17 cellular contexts compared by ENCODE assay signal in genomic region chr2:215683295-215683694, GRCh38.
DNase-seq lines count a peak whose midpoint lies in the region; ATAC-seq and TF ChIP-seq lines count a peak whose summit lies in the region.
"Had no signal": no experiment of that assay in that cellular context is flagged by ENCODE, and none has a peak within 500 bp of the region (broad histone marks: within the 10 kb centered on the region; RNA-seq: fewer than 3 reads in every experiment).

No MANE protein-coding gene starts in this region.

- no peak overlapping the region for H2AFZ ChIP-seq in trophoblast cell (ENCODE audit: insufficient read depth, low read length, poor library complexity)

- peak overlapping the region; percentile 68 for H3K27ac ChIP-seq in trophoblast cell (ENCODE audit: low read depth, low read length)
- H3K27ac ChIP-seq: C4-2B had no signal

- peak overlapping the region; percentile 10 for H2BK5ac ChIP-seq in trophoblast cell (ENCODE audit: low read depth, low read length, poor library complexity)

- no peak overlapping the region for H3K4me3 Mint-ChIP-seq in CD14-positive monocyte
- H3K4me3 Mint-ChIP-seq in Calu3 (ENCODE audit: low read depth, unreplicated experiment) = no peak overlapping the region
- H3K4me3 Mint-ChIP-seq: CD4-positive, alpha-beta memory T cell; HFFc6 had no signal

- no peak overlapping the region for H3K4ac ChIP-seq in trophoblast cell (ENCODE audit: low read depth, low read length)

- H3K9ac ChIP-seq in trophoblast cell (ENCODE audit: low read length) = no peak overlapping the region

- WGBS in trophoblast cell (ENCODE audit: extremely low coverage, insufficient coverage, insufficient read length) = no CpG with 5 or more reads among the region's 4 CpGs

- TF ChIP-seq CTCF in CD14-positive monocyte (IDR thresholded peaks at IDR 0.05) (no peak), Calu3 (IDR thresholded peaks at IDR 0.05; ENCODE audit: unreplicated experiment) (no peak)

- no TSS peak for BruUV-seq in Calu3 (replicated peaks; lab: Mats Ljungman, UMichigan)

- no peak overlapping the region for H2AK5ac ChIP-seq in trophoblast cell (ENCODE audit: low read length)

- no peak overlapping the region for H3K18ac ChIP-seq in trophoblast cell (ENCODE audit: low read length)

- H3K79me1 ChIP-seq in trophoblast cell (ENCODE audit: low read length) = peaks cover 28% of the 10 kb centered on the region

- H3K4me1 ChIP-seq in trophoblast cell (ENCODE audit: control insufficient read depth in 1 of 2, insufficient read depth in 2 of 2, low read length in 2 of 2) = peaks cover 2 to 7% of the 10 kb centered on the region in 2 experiments

- H3K36me3 Mint-ChIP-seq in CD14-positive monocyte = peaks cover 3 to 5% of the 10 kb centered on the region in 2 donors
- peaks cover 11% of the 10 kb centered on the region for H3K36me3 Mint-ChIP-seq in Calu3 (ENCODE audit: insufficient read depth, unreplicated experiment)
- H3K36me3 Mint-ChIP-seq: CD4-positive, alpha-beta memory T cell had no signal

- H3K4me1 Mint-ChIP-seq in CD14-positive monocyte (peaks cover 58% of the 10 kb centered on the region), Calu3 (ENCODE audit: low read depth, unreplicated experiment) (peaks cover 49% of the 10 kb centered on the region)

- H3K27me3 Mint-ChIP-seq in CD14-positive monocyte (ENCODE audit: low read depth in 3 of 3) = peaks cover 2 to 24% (median 13%) of the 10 kb centered on the region in 3 donors
- no peaks in the 10 kb centered on the region for H3K27me3 Mint-ChIP-seq in Calu3 (ENCODE audit: unreplicated experiment)

- no peaks in the 10 kb centered on the region for H3K79me2 ChIP-seq in trophoblast cell (ENCODE audit: control insufficient read depth, insufficient read depth, low read length, poor library complexity)

- H3K14ac ChIP-seq in trophoblast cell (ENCODE audit: low read length) = no peak overlapping the region

- no peak overlapping the region for H3K4me3 ChIP-seq in trophoblast cell (ENCODE audit: low read depth, low read length)
- H3K4me3 ChIP-seq: K562 had no signal

- H4K8ac ChIP-seq in trophoblast cell (ENCODE audit: low read depth, low read length) = no peak overlapping the region

- H3K27me3 ChIP-seq in trophoblast cell (ENCODE audit: insufficient read depth, low read length) = no peaks in the 10 kb centered on the region
- H3K27me3 ChIP-seq: BE2C had no signal

- H3K9me3 ChIP-seq in trophoblast cell (ENCODE audit: insufficient read depth, low read depth, low read length) = no peaks in the 10 kb centered on the region
- H3K9me3 ChIP-seq: BE2C had no signal

- H2BK120ac ChIP-seq in trophoblast cell (ENCODE audit: insufficient read depth, low read length, poor library complexity) = peak overlapping the region; percentile 15

- H3K4me2 ChIP-seq in trophoblast cell (ENCODE audit: low read length) = no peak overlapping the region

- no peak overlapping the region for H4K91ac ChIP-seq in trophoblast cell (ENCODE audit: low read depth, low read length)

- ATAC-seq in GM18868 (IDR thresholded peaks at IDR 0.05; ENCODE audit: unreplicated experiment) (no peak), HG03520 (IDR thresholded peaks at IDR 0.05; ENCODE audit: unreplicated experiment) (no peak), GM18520 (IDR thresholded peaks at IDR 0.05; ENCODE audit: unreplicated experiment) (no peak)
- ATAC-seq: HCT116, K562 had no signal

- peak overlapping the region; percentile 3 for H2BK12ac ChIP-seq in trophoblast cell (ENCODE audit: low read length)

- no peak overlapping the region for H4K12ac ChIP-seq in trophoblast cell (ENCODE audit: low read depth, low read length)

- CTCF ChIA-PET in Calu3 (lab: Charles Lee) = no interaction called here

- no peak for DNase-seq in CD14-positive monocyte (ENCODE audit: low spot score)
- no peak for DNase-seq in Calu3
- peak; percentile 60 for DNase-seq in islet precursor cell
- no peak for DNase-seq in trophoblast cell
- no peak for DNase-seq in NCI-H187 treated with DMSO at 0.1 percent for 48 hours (lab: John Stamatoyannopoulos, UW)
- DNase-seq: ACHN; BE2C; CD4-positive, alpha-beta memory T cell; GOT3; H7; HFFc6 had no signal

- peaks cover 0 to 2% (median 0%) of the 10 kb centered on the region in 7 donors for H3K9me3 Mint-ChIP-seq in CD14-positive monocyte
- H3K9me3 Mint-ChIP-seq in Calu3 (ENCODE audit: low read depth, unreplicated experiment) = peaks cover 6% of the 10 kb centered on the region

- H3K23ac ChIP-seq in trophoblast cell (ENCODE audit: low read length) = no peak overlapping the region

- H3K27ac Mint-ChIP-seq in CD14-positive monocyte (peak overlapping the region in 4 of 7 donors; percentile 70 to 97 (median 86)), Calu3 (ENCODE audit: unreplicated experiment) (peak overlapping the region; percentile 86)
- H3K27ac Mint-ChIP-seq: CD4-positive, alpha-beta memory T cell had no signal

- intact Hi-C loops in CD14-positive monocyte (cut with micrococcal nuclease) (loop anchor here (5.0 kb wide), 2 partner anchors 44 to 69 kb away; no protein-coding TSS in a partner anchor), Calu3 (cut with micrococcal nuclease; ENCODE audit: unreplicated experiment) (loop anchor here (5.0 kb wide), 2 partner anchors 151 to 231 kb away; no protein-coding TSS in a partner anchor)

- no peaks in the 10 kb centered on the region for H3K36me3 ChIP-seq in trophoblast cell (ENCODE audit: control insufficient read depth in 1 of 2, insufficient read depth in 2 of 2, low read length in 2 of 2)
- H3K36me3 ChIP-seq: BE2C had no signal
